1 cellular context compared by ENCODE assay signal in the genomic region with DNA sequence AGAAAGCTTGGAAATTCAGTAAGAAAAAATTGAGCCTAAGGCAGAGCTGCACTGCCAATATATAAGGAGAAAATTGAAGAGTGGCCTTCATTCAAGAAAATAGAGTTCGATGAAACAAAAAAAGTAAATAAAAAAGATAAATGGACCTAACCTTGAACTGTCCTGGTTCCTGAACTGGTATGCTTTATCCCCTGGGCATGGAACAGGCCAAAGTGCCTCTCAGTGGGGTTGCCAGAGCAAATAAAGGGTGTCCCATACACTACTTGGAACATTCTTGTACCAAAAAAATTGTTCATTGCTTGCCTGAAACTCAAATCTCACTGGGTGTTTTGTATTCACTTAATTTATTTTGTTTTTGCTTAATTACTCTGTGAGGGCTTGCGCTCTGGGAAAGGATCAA.
TF ChIP-seq lines count a peak whose summit lies in the region.

No MANE protein-coding gene starts in this region.

TF ChIP-seq in HepG2, 621 proteins besides CTCF, POLR2A, EP300 and RAD21 (continued from another document and continues in another):
- TF ChIP-seq, protein P1, sequence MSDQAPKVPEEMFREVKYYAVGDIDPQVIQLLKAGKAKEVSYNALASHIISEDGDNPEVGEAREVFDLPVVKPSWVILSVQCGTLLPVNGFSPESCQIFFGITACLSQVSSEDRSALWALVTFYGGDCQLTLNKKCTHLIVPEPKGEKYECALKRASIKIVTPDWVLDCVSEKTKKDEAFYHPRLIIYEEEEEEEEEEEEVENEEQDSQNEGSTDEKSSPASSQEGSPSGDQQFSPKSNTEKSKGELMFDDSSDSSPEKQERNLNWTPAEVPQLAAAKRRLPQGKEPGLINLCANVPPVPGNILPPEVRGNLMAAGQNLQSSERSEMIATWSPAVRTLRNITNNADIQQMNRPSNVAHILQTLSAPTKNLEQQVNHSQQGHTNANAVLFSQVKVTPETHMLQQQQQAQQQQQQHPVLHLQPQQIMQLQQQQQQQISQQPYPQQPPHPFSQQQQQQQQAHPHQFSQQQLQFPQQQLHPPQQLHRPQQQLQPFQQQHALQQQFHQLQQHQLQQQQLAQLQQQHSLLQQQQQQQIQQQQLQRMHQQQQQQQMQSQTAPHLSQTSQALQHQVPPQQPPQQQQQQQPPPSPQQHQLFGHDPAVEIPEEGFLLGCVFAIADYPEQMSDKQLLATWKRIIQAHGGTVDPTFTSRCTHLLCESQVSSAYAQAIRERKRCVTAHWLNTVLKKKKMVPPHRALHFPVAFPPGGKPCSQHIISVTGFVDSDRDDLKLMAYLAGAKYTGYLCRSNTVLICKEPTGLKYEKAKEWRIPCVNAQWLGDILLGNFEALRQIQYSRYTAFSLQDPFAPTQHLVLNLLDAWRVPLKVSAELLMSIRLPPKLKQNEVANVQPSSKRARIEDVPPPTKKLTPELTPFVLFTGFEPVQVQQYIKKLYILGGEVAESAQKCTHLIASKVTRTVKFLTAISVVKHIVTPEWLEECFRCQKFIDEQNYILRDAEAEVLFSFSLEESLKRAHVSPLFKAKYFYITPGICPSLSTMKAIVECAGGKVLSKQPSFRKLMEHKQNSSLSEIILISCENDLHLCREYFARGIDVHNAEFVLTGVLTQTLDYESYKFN (CRISPR knock-in tag; conservative IDR thresholded peaks at IDR 0.05): peak; percentile 52; the same call in 1 of the 2 replicates
- no peak for TF ChIP-seq ZNF318 (CRISPR knock-in tag; IDR thresholded peaks at IDR 0.05)
- no peak for TF ChIP-seq KMT2B (CRISPR knock-in tag; IDR thresholded peaks at IDR 0.05)
- no peak for TF ChIP-seq ZNF142 (CRISPR knock-in tag; IDR thresholded peaks at IDR 0.05)
- no peak for TF ChIP-seq SOX6 (IDR thresholded peaks at IDR 0.05)
- TF ChIP-seq SOX6 (CRISPR knock-in tag; IDR thresholded peaks at IDR 0.05): peak; percentile 53
- no peak for TF ChIP-seq IKZF4 (CRISPR knock-in tag; IDR thresholded peaks at IDR 0.05; ENCODE audit: borderline replicate concordance, low read depth, not compliant biosample characterization)
- no peak for TF ChIP-seq ZNF530 (CRISPR knock-in tag; IDR thresholded peaks at IDR 0.05; ENCODE audit: low read depth)
- TF ChIP-seq FOXM1 (CRISPR knock-in tag; IDR thresholded peaks at IDR 0.05): no peak
- TF ChIP-seq NFKBIZ (CRISPR knock-in tag; IDR thresholded peaks at IDR 0.05): no peak
- TF ChIP-seq ZNF597 (CRISPR knock-in tag; IDR thresholded peaks at IDR 0.05): no peak
- no peak for TF ChIP-seq ZNF777 (CRISPR knock-in tag; IDR thresholded peaks at IDR 0.05)
- TF ChIP-seq FOSL1 (CRISPR knock-in tag; IDR thresholded peaks at IDR 0.05; ENCODE audit: borderline replicate concordance): no peak
- TF ChIP-seq XRCC5 (optimal IDR thresholded peaks at IDR 0.05; ENCODE audit: low read length): no peak
- TF ChIP-seq FOXP1 (IDR thresholded peaks at IDR 0.05): no peak
- TF ChIP-seq FOXP1 (CRISPR knock-in tag; IDR thresholded peaks at IDR 0.05): peak; percentile 30; the same call in 1 of the 2 replicates
- TF ChIP-seq SALL2 (CRISPR knock-in tag; IDR thresholded peaks at IDR 0.05): no peak
- no peak for TF ChIP-seq CHD4 (IDR thresholded peaks at IDR 0.05; ENCODE audit: borderline replicate concordance, low read length)
- no peak for TF ChIP-seq MAFK (conservative IDR thresholded peaks at IDR 0.05 in 1 of 2, IDR thresholded peaks at IDR 0.05 in 1 of 2; ENCODE audit: low read length in 2 of 2)
- TF ChIP-seq ZNF263 (CRISPR knock-in tag; IDR thresholded peaks at IDR 0.05): no peak
- TF ChIP-seq, protein P2, sequence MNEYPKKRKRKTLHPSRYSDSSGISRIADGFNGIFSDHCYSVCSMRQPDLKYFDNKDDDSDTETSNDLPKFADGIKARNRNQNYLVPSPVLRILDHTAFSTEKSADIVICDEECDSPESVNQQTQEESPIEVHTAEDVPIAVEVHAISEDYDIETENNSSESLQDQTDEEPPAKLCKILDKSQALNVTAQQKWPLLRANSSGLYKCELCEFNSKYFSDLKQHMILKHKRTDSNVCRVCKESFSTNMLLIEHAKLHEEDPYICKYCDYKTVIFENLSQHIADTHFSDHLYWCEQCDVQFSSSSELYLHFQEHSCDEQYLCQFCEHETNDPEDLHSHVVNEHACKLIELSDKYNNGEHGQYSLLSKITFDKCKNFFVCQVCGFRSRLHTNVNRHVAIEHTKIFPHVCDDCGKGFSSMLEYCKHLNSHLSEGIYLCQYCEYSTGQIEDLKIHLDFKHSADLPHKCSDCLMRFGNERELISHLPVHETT (CRISPR knock-in tag; conservative IDR thresholded peaks at IDR 0.05): no peak
- TF ChIP-seq ZSCAN9 (CRISPR knock-in tag; IDR thresholded peaks at IDR 0.05; ENCODE audit: borderline replicate concordance): no peak
- TF ChIP-seq, protein P3, sequence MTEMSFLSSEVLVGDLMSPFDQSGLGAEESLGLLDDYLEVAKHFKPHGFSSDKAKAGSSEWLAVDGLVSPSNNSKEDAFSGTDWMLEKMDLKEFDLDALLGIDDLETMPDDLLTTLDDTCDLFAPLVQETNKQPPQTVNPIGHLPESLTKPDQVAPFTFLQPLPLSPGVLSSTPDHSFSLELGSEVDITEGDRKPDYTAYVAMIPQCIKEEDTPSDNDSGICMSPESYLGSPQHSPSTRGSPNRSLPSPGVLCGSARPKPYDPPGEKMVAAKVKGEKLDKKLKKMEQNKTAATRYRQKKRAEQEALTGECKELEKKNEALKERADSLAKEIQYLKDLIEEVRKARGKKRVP (CRISPR knock-in tag; IDR thresholded peaks at IDR 0.05): no peak
- no peak for TF ChIP-seq ZNF703 (CRISPR knock-in tag; IDR thresholded peaks at IDR 0.05; ENCODE audit: borderline replicate concordance)
- TF ChIP-seq ZNF24 (IDR thresholded peaks at IDR 0.05): no peak
- TF ChIP-seq DZIP1 (CRISPR knock-in tag; IDR thresholded peaks at IDR 0.05): no peak
- TF ChIP-seq NCOA2 (CRISPR knock-in tag; IDR thresholded peaks at IDR 0.05): peak; percentile 33; the same call in 1 of the 2 replicates
- TF ChIP-seq ZNF75D (CRISPR knock-in tag; IDR thresholded peaks at IDR 0.05; ENCODE audit: borderline replicate concordance): no peak
